ENCODE assay signal across 18 cellular contexts in the genomic region with DNA sequence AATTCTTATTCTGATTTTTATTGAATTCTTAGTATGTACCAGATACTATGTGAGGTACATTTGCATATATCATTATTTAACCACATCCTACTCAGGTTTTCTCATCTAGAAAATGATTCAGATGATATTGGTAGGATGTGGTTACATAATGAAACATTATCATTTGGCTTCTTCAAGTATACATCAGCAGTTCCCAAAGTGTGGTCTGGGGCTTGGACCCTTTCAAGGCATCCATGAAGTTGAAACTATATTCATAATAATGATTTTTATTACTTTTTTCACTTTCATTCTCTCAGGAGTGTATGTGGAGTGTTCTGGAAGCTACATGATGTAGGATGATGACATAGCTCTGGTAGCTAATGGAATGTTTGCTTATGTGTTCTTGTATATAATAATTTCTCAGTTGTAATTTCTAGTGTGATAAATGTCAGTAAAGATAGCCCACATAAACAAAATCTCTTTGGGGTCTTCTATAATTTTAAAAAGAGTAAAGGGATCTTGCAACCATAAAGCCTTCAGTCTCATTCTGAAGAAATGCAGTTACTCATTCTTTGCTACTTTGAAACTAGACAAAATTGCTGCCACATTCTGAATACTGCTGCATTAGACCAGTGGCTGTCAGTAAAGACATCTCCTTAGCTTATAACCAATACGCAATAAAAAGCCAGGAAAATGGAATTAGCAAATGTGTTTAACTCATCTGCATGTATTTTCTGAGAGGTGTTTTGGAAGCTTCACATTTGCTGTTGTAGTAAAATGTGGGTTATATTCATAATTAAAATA.
A peak's percentile ranks its signal among the peaks of the same experiment; 100 is the strongest.
DNase-seq lines count a peak whose midpoint lies in the region; ATAC-seq and TF ChIP-seq lines count a peak whose summit lies in the region.
"Had no signal": no experiment of that assay in that cellular context is flagged by ENCODE, and none has a peak within 500 bp of the region (broad histone marks: within the 10 kb centered on the region; RNA-seq: fewer than 3 reads in every experiment).

No MANE protein-coding gene starts in this region.

- H3K4me1 ChIP-seq in HEK293 (ENCODE audit: control insufficient read depth, insufficient read depth, low read length) (no peaks in the 10 kb centered on the region), smooth muscle cell (ENCODE audit: low read depth) (no peaks in the 10 kb centered on the region)

- WGBS in smooth muscle cell (ENCODE audit: low lambda C conversion rate): 87% methylated on average over 1 of the region's 1 CpG

- no peak for TF ChIP-seq CTCF in activated CD8-positive, alpha-beta T cell treated with anti-CD3 and anti-CD28 coated beads for 36 hours (IDR thresholded peaks at IDR 0.05)
- TF ChIP-seq CTCF in HEK293 (tag by site-specific recombination; IDR thresholded peaks at IDR 0.05) (no peak), smooth muscle cell (IDR thresholded peaks at IDR 0.05; ENCODE audit: borderline replicate concordance, insufficient read depth, poor library complexity, severe bottlenecking) (no peak)

- H3K27ac Mint-ChIP-seq in activated CD8-positive, alpha-beta T cell treated with anti-CD3 and anti-CD28 coated beads for 36 hours: no peak overlapping the region
- H3K27ac Mint-ChIP-seq in activated CD8-positive, alpha-beta T cell treated with anti-CD3 and anti-CD28 coated beads, Interleukin-2, amount 10 ng/mL, durations not matched to agents 7 days and 5 days: no peak overlapping the region
- no peak overlapping the region for H3K27ac Mint-ChIP-seq in activated naive CD8-positive, alpha-beta T cell treated with anti-CD3 and anti-CD28 coated beads for 36 hours

- H3K27me3 Mint-ChIP-seq in activated CD8-positive, alpha-beta T cell treated with anti-CD3 and anti-CD28 coated beads for 36 hours: peaks cover 17% of the 10 kb centered on the region
- peaks cover 15% of the 10 kb centered on the region for H3K27me3 Mint-ChIP-seq in activated CD8-positive, alpha-beta T cell treated with anti-CD3 and anti-CD28 coated beads, Interleukin-2, amount 10 ng/mL, durations not matched to agents 7 days and 5 days (ENCODE audit: low read depth)
- H3K27me3 Mint-ChIP-seq in activated naive CD8-positive, alpha-beta T cell treated with anti-CD3 and anti-CD28 coated beads for 36 hours: peaks cover 19% of the 10 kb centered on the region

- peak; percentile 42 for DNase-seq in activated CD8-positive, alpha-beta T cell treated with anti-CD3 and anti-CD28 coated beads for 36 hours
- no peak for DNase-seq in activated CD8-positive, alpha-beta T cell treated with anti-CD3 and anti-CD28 coated beads, Interleukin-2, amount 10 ng/mL, durations not matched to agents 7 days and 5 days
- DNase-seq in activated naive CD8-positive, alpha-beta T cell treated with anti-CD3 and anti-CD28 coated beads for 36 hours: peak; percentile 6
- DNase-seq in smooth muscle cell (lab: John Stamatoyannopoulos, UW; ENCODE audit: unreplicated experiment) (no peak), inferior parietal cortex (ENCODE audit: extremely low spot score) (no peak), Right ventricle myocardium inferior (ENCODE audit: missing footprints) (no peak)
- DNase-seq: DMS79 treated with DMSO at 0.1 percent for 48 hours, HCEC 1CT, MV-4-11, NCI-H1417 treated with DMSO at 0.1 percent for 48 hours, NCI-H2029, NCI-H2171, NCI-H446, NCI-H69 had no signal

- peaks cover 17% of the 10 kb centered on the region for H3K4me1 Mint-ChIP-seq in activated CD8-positive, alpha-beta T cell treated with anti-CD3 and anti-CD28 coated beads for 36 hours (ENCODE audit: low read depth)
- peaks cover 10% of the 10 kb centered on the region for H3K4me1 Mint-ChIP-seq in activated CD8-positive, alpha-beta T cell treated with anti-CD3 and anti-CD28 coated beads, Interleukin-2, amount 10 ng/mL, durations not matched to agents 7 days and 5 days (ENCODE audit: low read depth)
- H3K4me1 Mint-ChIP-seq in activated naive CD8-positive, alpha-beta T cell treated with anti-CD3 and anti-CD28 coated beads for 36 hours: peaks cover 18% of the 10 kb centered on the region

- no peaks in the 10 kb centered on the region for H3K79me2 ChIP-seq in smooth muscle cell (ENCODE audit: low read depth)

- intact Hi-C loops in activated CD8-positive, alpha-beta T cell treated with anti-CD3 and anti-CD28 coated beads for 36 hours (cut with micrococcal nuclease): no loop called here
- intact Hi-C loops in Right ventricle myocardium inferior (cut with DNase I): no loop called here

- POLR2A ChIA-PET in activated CD8-positive, alpha-beta T cell treated with anti-CD3 and anti-CD28 coated beads for 36 hours (lab: Charles Lee): interaction anchor here (1.0 kb wide), 1 partner anchor 10 kb away, joined by 4 read pairs; no protein-coding TSS in a partner anchor
- POLR2A ChIA-PET in activated CD8-positive, alpha-beta T cell treated with anti-CD3 and anti-CD28 coated beads, Interleukin-2, amount 10 ng/mL, durations not matched to agents 7 days and 5 days (lab: Charles Lee): no interaction called here
- POLR2A ChIA-PET in HEK293 (lab: Yijun Ruan, JAX): no interaction called here

- no peaks in the 10 kb centered on the region for H4K20me1 ChIP-seq in smooth muscle cell (ENCODE audit: low read depth)
- H4K20me1 ChIP-seq: BLaER1 treated with 17β-estradiol and CSF1 and Interleukin-3, amounts not matched to agents 10 nM and 100 nM had no signal

- H3K36me3 ChIP-seq in HEK293 (ENCODE audit: control insufficient read depth in 2 of 2, insufficient read depth in 1 of 2, low read length in 2 of 2): peaks cover 0 to 3% of the 10 kb centered on the region in 2 experiments; a peak in 2 of 3 replicates
- H3K36me3 ChIP-seq in smooth muscle cell (ENCODE audit: low read depth): no peaks in the 10 kb centered on the region
- H3K36me3 ChIP-seq: BLaER1 treated with 17β-estradiol and CSF1 and Interleukin-3, amounts not matched to agents 10 nM and 100 nM had no signal

- H3K27ac ChIP-seq in HEK293 (ENCODE audit: extremely low read depth, low read depth, low read length) (no peak overlapping the region), smooth muscle cell (ENCODE audit: low read depth) (no peak overlapping the region)
- H3K27ac ChIP-seq: A549; BLaER1 treated with 17β-estradiol and CSF1 and Interleukin-3, amounts not matched to agents 10 nM and 100 nM had no signal

- no peak overlapping the region for H3K4me3 Mint-ChIP-seq in activated CD8-positive, alpha-beta T cell treated with anti-CD3 and anti-CD28 coated beads for 36 hours
- no peak overlapping the region for H3K4me3 Mint-ChIP-seq in activated CD8-positive, alpha-beta T cell treated with anti-CD3 and anti-CD28 coated beads, Interleukin-2, amount 10 ng/mL, durations not matched to agents 7 days and 5 days
- no peak overlapping the region for H3K4me3 Mint-ChIP-seq in activated naive CD8-positive, alpha-beta T cell treated with anti-CD3 and anti-CD28 coated beads for 36 hours

- H2AFZ ChIP-seq in smooth muscle cell (ENCODE audit: low read depth): no peak overlapping the region

- H3K27me3 ChIP-seq in smooth muscle cell (ENCODE audit: low read depth): no peaks in the 10 kb centered on the region
- H3K27me3 ChIP-seq: BLaER1 treated with 17β-estradiol and CSF1 and Interleukin-3, amounts not matched to agents 10 nM and 100 nM had no signal

- CTCF ChIA-PET in activated CD8-positive, alpha-beta T cell treated with anti-CD3 and anti-CD28 coated beads for 36 hours (lab: Charles Lee): interaction anchor here (0.9 kb wide), 1 partner anchor 95 kb away, joined by 3 read pairs; no protein-coding TSS in a partner anchor
- CTCF ChIA-PET in activated CD8-positive, alpha-beta T cell treated with anti-CD3 and anti-CD28 coated beads, Interleukin-2, amount 10 ng/mL, durations not matched to agents 7 days and 5 days (lab: Charles Lee): no interaction called here
- CTCF ChIA-PET in HEK293 (lab: Yijun Ruan, JAX): no interaction called here

- H3K9me3 ChIP-seq in HEK293 (ENCODE audit: control insufficient read depth, insufficient read depth, low read depth, low read length) (no peaks in the 10 kb centered on the region), smooth muscle cell (replicated peaks; ENCODE audit: low read depth) (no peaks in the 10 kb centered on the region)
- H3K9me3 ChIP-seq: A549; BLaER1 treated with 17β-estradiol and CSF1 and Interleukin-3, amounts not matched to agents 10 nM and 100 nM had no signal

- no peak overlapping the region for H3K9ac ChIP-seq in smooth muscle cell (ENCODE audit: low read depth)
- H3K9ac ChIP-seq: BLaER1 treated with 17β-estradiol and CSF1 and Interleukin-3, amounts not matched to agents 10 nM and 100 nM had no signal

- H3K36me3 Mint-ChIP-seq in activated CD8-positive, alpha-beta T cell treated with anti-CD3 and anti-CD28 coated beads for 36 hours (ENCODE audit: low read depth): no peaks in the 10 kb centered on the region
- H3K36me3 Mint-ChIP-seq in activated CD8-positive, alpha-beta T cell treated with anti-CD3 and anti-CD28 coated beads, Interleukin-2, amount 10 ng/mL, durations not matched to agents 7 days and 5 days (ENCODE audit: low read depth): no peaks in the 10 kb centered on the region
- H3K36me3 Mint-ChIP-seq in activated naive CD8-positive, alpha-beta T cell treated with anti-CD3 and anti-CD28 coated beads for 36 hours: no peaks in the 10 kb centered on the region

- no peak overlapping the region for H3K4me3 ChIP-seq in HEK293 (ENCODE audit: low read depth, low read length)
- no peak overlapping the region for H3K4me3 ChIP-seq in smooth muscle cell
- H3K4me3 ChIP-seq: A549; BLaER1 treated with 17β-estradiol and CSF1 and Interleukin-3, amounts not matched to agents 10 nM and 100 nM had no signal

- H3F3A ChIP-seq in smooth muscle cell (ENCODE audit: low read depth): no peaks in the 10 kb centered on the region

- peak overlapping the region; percentile 24 for H3K4me2 ChIP-seq in smooth muscle cell
- H3K4me2 ChIP-seq: A549; BLaER1 treated with 17β-estradiol and CSF1 and Interleukin-3, amounts not matched to agents 10 nM and 100 nM had no signal

- H3K9me3 Mint-ChIP-seq in activated CD8-positive, alpha-beta T cell treated with anti-CD3 and anti-CD28 coated beads for 36 hours: no peaks in the 10 kb centered on the region
- H3K9me3 Mint-ChIP-seq in activated CD8-positive, alpha-beta T cell treated with anti-CD3 and anti-CD28 coated beads, Interleukin-2, amount 10 ng/mL, durations not matched to agents 7 days and 5 days (ENCODE audit: insufficient read depth): no peaks in the 10 kb centered on the region
- peaks cover 6% of the 10 kb centered on the region for H3K9me3 Mint-ChIP-seq in activated naive CD8-positive, alpha-beta T cell treated with anti-CD3 and anti-CD28 coated beads for 36 hours

- peak; percentile 58 for ATAC-seq in activated CD8-positive, alpha-beta T cell treated with anti-CD3 and anti-CD28 coated beads for 36 hours
- ATAC-seq in activated CD8-positive, alpha-beta T cell treated with anti-CD3 and anti-CD28 coated beads, Interleukin-2, amount 10 ng/mL, durations not matched to agents 7 days and 5 days: no peak
- ATAC-seq in Right ventricle myocardium inferior (no peak), GM21619 (IDR thresholded peaks at IDR 0.05; ENCODE audit: unreplicated experiment) (no peak)
- ATAC-seq: A549 had no signal

TF ChIP-seq in HEK293, 187 proteins besides CTCF, POLR2A, EP300 and RAD21:
- peak; percentile 47; the same call in 1 of the 2 replicates for TF ChIP-seq ZNF350 (tag by site-specific recombination; IDR thresholded peaks at IDR 0.05)
- no peak for TF ChIP-seq TCF7L2 (IDR thresholded peaks at IDR 0.05; ENCODE audit: borderline replicate concordance, low read depth, low read length)

Comparison
In these comparisons a context has a peak if more than half of its experiments do, and no peak if none do; other contexts are left out.
1. DNase-seq: peak in activated CD8-positive, alpha-beta T cell treated with anti-CD3 and anti-CD28 coated beads for 36 hours (single experiment) and activated naive CD8-positive, alpha-beta T cell treated with anti-CD3 and anti-CD28 coated beads for 36 hours (single experiment); none in activated CD8-positive, alpha-beta T cell treated with anti-CD3 and anti-CD28 coated beads, Interleukin-2, amount 10 ng/mL, durations not matched to agents 7 days and 5 days (single experiment), smooth muscle cell (single experiment), inferior parietal cortex (single experiment) and Right ventricle myocardium inferior (single experiment).